ENCODE assay signal across 27 cellular contexts in genomic region chr15:35117508-35118280, GRCh38. TPM values are rescaled to one million over a fixed set of nuclear protein-coding genes. Genes with fewer than 3 reads are reported as not detected.
DNase-seq lines count a peak whose midpoint lies in the region; ATAC-seq, FAIRE-seq and TF ChIP-seq lines count a peak whose summit lies in the region.
"Had no signal": no experiment of that assay in that cellular context is flagged by ENCODE, and none has a peak within 500 bp of the region (broad histone marks: within the 10 kb centered on the region; RNA-seq: fewer than 3 reads in every experiment).

No MANE protein-coding gene starts in this region.

- in situ Hi-C loops in HepG2 (cut with HindIII; ENCODE audit: extremely low pct_ligation_motif_present, low pct_unique_long_range_greater_than_20kb): no loop called here

- no peak for ATAC-seq in HepG2
- no peak for ATAC-seq in right lobe of liver
- no peak for ATAC-seq in HG02588 (IDR thresholded peaks at IDR 0.05; ENCODE audit: unreplicated experiment)
- ATAC-seq in psoas muscle: no peak
- no peak for ATAC-seq in HG03196 (IDR thresholded peaks at IDR 0.05; ENCODE audit: unreplicated experiment)
- ATAC-seq: GM12878 had no signal

- H3K4me3 ChIP-seq in HepG2 (replicated peaks in 1 of 3; ENCODE audit: insufficient read depth in 1 of 3, low read depth in 2 of 3, low read length in 3 of 3) (no peak overlapping the region), right lobe of liver (no peak overlapping the region), fibroblast of lung (replicated peaks in 1 of 4; ENCODE audit: control extremely low read depth in 1 of 4, insufficient read depth in 1 of 4, low read depth in 3 of 4, low read length in 4 of 4) (no peak overlapping the region), psoas muscle (no peak overlapping the region), smooth muscle cell (no peak overlapping the region)
- H3K4me3 ChIP-seq: BLaER1, GM12878, PC-9 had no signal

- H4K20me1 ChIP-seq in HepG2 (ENCODE audit: insufficient read depth, low read length): no peaks in the 10 kb centered on the region
- no peaks in the 10 kb centered on the region for H4K20me1 ChIP-seq in fibroblast of lung (ENCODE audit: control insufficient read depth, extremely low read depth, insufficient read depth, low read length)
- no peaks in the 10 kb centered on the region for H4K20me1 ChIP-seq in smooth muscle cell (ENCODE audit: low read depth)
- H4K20me1 ChIP-seq: BLaER1 had no signal

- H3K27ac ChIP-seq in HepG2 (ENCODE audit: extremely low read length, insufficient read depth, low read length) (no peak overlapping the region), right lobe of liver (peak overlapping the region in 1 of 3 donors; percentile 68), fibroblast of lung (ENCODE audit: insufficient read depth, low read length) (no peak overlapping the region), psoas muscle (no peak overlapping the region), smooth muscle cell (ENCODE audit: low read depth) (no peak overlapping the region)
- H3K27ac ChIP-seq: BLaER1, HL-60, PC-9, RWPE1 had no signal

- CTCF ChIA-PET in HepG2 (lab: Yijun Ruan, JAX; ENCODE audit: low intra/inter-chr PET ratio, low total read pairs): no interaction called here

- TF ChIP-seq EP300 in HepG2 (IDR thresholded peaks at IDR 0.05; ENCODE audit: low read depth in 2 of 2, low read length in 2 of 2) (no peak), HepG2 (CRISPR knock-in tag; IDR thresholded peaks at IDR 0.05; ENCODE audit: borderline replicate concordance) (no peak)

- no peak for TF ChIP-seq RAD21 in HepG2 (CRISPR knock-in tag; IDR thresholded peaks at IDR 0.05)

- WGBS in HepG2 (ENCODE audit: low lambda C conversion rate): 85% methylated on average over 2 of the region's 2 CpGs
- 95% methylated on average over 2 of the region's 2 CpGs for WGBS in right lobe of liver (ENCODE audit: insufficient coverage, low coverage, low lambda C conversion rate, missing lambda C conversion rate)
- 77 to 83% (median 79%) methylated on average over 2 of the region's 2 CpGs for WGBS in psoas muscle, 3 donors
- WGBS in smooth muscle cell (ENCODE audit: low lambda C conversion rate): 98% methylated on average over 2 of the region's 2 CpGs

- H3K79me2 ChIP-seq in HepG2 (ENCODE audit: insufficient read depth, low read length) (no peaks in the 10 kb centered on the region), fibroblast of lung (ENCODE audit: control insufficient read depth, insufficient read depth, low read length) (no peaks in the 10 kb centered on the region), smooth muscle cell (ENCODE audit: low read depth) (no peaks in the 10 kb centered on the region)

- H3K36me3 ChIP-seq in HepG2 (replicated peaks in 1 of 2; ENCODE audit: control insufficient read depth in 1 of 2, insufficient read depth in 2 of 2, low read length in 2 of 2) (no peaks in the 10 kb centered on the region), right lobe of liver (no peaks in the 10 kb centered on the region), fibroblast of lung (ENCODE audit: control insufficient read depth, insufficient read depth, low read length) (no peaks in the 10 kb centered on the region), psoas muscle (ENCODE audit: insufficient read depth in 1 of 2, low read depth in 1 of 2) (no peaks in the 10 kb centered on the region), smooth muscle cell (ENCODE audit: low read depth) (no peaks in the 10 kb centered on the region)
- H3K36me3 ChIP-seq: BLaER1 had no signal

- TF ChIP-seq POLR2A in HepG2 (IDR thresholded peaks at IDR 0.05; ENCODE audit: insufficient read depth in 1 of 2, low read depth in 2 of 2, low read length in 2 of 2): no peak
- TF ChIP-seq POLR2A in right lobe of liver (IDR thresholded peaks at IDR 0.05): no peak

- H3K4me1 ChIP-seq in HepG2 (ENCODE audit: insufficient read depth, low read length): peaks cover 19% of the 10 kb centered on the region
- peaks cover 0 to 44% (median 21%) of the 10 kb centered on the region in 4 donors for H3K4me1 ChIP-seq in right lobe of liver
- no peaks in the 10 kb centered on the region for H3K4me1 ChIP-seq in fibroblast of lung (ENCODE audit: control insufficient read depth, extremely low read depth, insufficient read depth, low read length)
- H3K4me1 ChIP-seq in psoas muscle: no peaks in the 10 kb centered on the region
- H3K4me1 ChIP-seq in smooth muscle cell (ENCODE audit: low read depth): no peaks in the 10 kb centered on the region
- H3K4me1 ChIP-seq: BLaER1 had no signal

- no peaks in the 10 kb centered on the region for H3K9me3 ChIP-seq in HepG2 (ENCODE audit: low read length)
- no peaks in the 10 kb centered on the region for H3K9me3 ChIP-seq in right lobe of liver
- H3K9me3 ChIP-seq in fibroblast of lung (ENCODE audit: control insufficient read depth, insufficient read depth, low read depth, low read length): no peaks in the 10 kb centered on the region
- no peaks in the 10 kb centered on the region for H3K9me3 ChIP-seq in psoas muscle
- H3K9me3 ChIP-seq in smooth muscle cell (replicated peaks; ENCODE audit: low read depth): no peaks in the 10 kb centered on the region
- H3K9me3 ChIP-seq: BLaER1 had no signal

- no peaks in the 10 kb centered on the region for H3F3A ChIP-seq in smooth muscle cell (ENCODE audit: low read depth)

- intact Hi-C loops in HepG2 (cut with micrococcal nuclease; ENCODE audit: unreplicated experiment) (no loop called here), right lobe of liver (cut with DNase I) (no loop called here), psoas muscle (cut with DNase I) (no loop called here)

- H2AFZ ChIP-seq in HepG2 (ENCODE audit: low read length): no peak overlapping the region
- no peak overlapping the region for H2AFZ ChIP-seq in fibroblast of lung (ENCODE audit: low read length)
- H2AFZ ChIP-seq in smooth muscle cell (ENCODE audit: low read depth): no peak overlapping the region
- H2AFZ ChIP-seq: PC-9 had no signal

- H3K9ac ChIP-seq in HepG2 (ENCODE audit: insufficient read depth, low read depth, low read length): no peak overlapping the region
- no peak overlapping the region for H3K9ac ChIP-seq in fibroblast of lung (ENCODE audit: insufficient read depth, low read length)
- no peak overlapping the region for H3K9ac ChIP-seq in smooth muscle cell (ENCODE audit: low read depth)
- H3K9ac ChIP-seq: BLaER1 had no signal

- no peak for TF ChIP-seq CTCF in HepG2 (CRISPR knock-in tag; IDR thresholded peaks at IDR 0.05)
- TF ChIP-seq CTCF in right lobe of liver (IDR thresholded peaks at IDR 0.05): no peak
- no peak for TF ChIP-seq CTCF in fibroblast of lung (conservative IDR thresholded peaks at IDR 0.05 in 1 of 2, IDR thresholded peaks at IDR 0.05 in 1 of 2; ENCODE audit: low read depth in 1 of 2, low read length in 2 of 2)
- no peak for TF ChIP-seq CTCF in psoas muscle (IDR thresholded peaks at IDR 0.05)
- no peak for TF ChIP-seq CTCF in smooth muscle cell (IDR thresholded peaks at IDR 0.05; ENCODE audit: borderline replicate concordance, insufficient read depth, poor library complexity, severe bottlenecking)

- H3K4me2 ChIP-seq in HepG2 (ENCODE audit: low read depth, low read length): no peak overlapping the region
- no peak overlapping the region for H3K4me2 ChIP-seq in fibroblast of lung (ENCODE audit: extremely low read depth, insufficient read depth, low read length)
- H3K4me2 ChIP-seq in smooth muscle cell: no peak overlapping the region
- H3K4me2 ChIP-seq: BLaER1, PC-9 had no signal

- BruUV-seq in HepG2 (replicated peaks; lab: Mats Ljungman, UMichigan): no TSS peak

- no peak for FAIRE-seq in HepG2 (lab: Jason Lieb, UNC)
- FAIRE-seq in TTC549 (lab: Jason Lieb, UNC): peak; percentile 3
- FAIRE-seq: GM12878, GM19239 had no signal

- H3K27me3 ChIP-seq in HepG2 (ENCODE audit: control insufficient read depth in 1 of 2, insufficient read depth in 2 of 2, low read length in 2 of 2) (no peaks in the 10 kb centered on the region), right lobe of liver (no peaks in the 10 kb centered on the region), fibroblast of lung (ENCODE audit: control insufficient read depth, insufficient read depth, low read length) (no peaks in the 10 kb centered on the region), psoas muscle (ENCODE audit: insufficient read depth in 3 of 3, low read length in 2 of 3) (no peaks in the 10 kb centered on the region), smooth muscle cell (ENCODE audit: low read depth) (no peaks in the 10 kb centered on the region)
- H3K27me3 ChIP-seq: BLaER1 had no signal

- DNase-seq in HepG2 (ENCODE audit: low spot score): no peak
- DNase-seq in right lobe of liver: no peak
- DNase-seq in fibroblast of lung (ENCODE audit: low read depth in 2 of 2): peak; percentile 6 to 51
- DNase-seq in psoas muscle: no peak
- no peak for DNase-seq in smooth muscle cell (lab: John Stamatoyannopoulos, UW; ENCODE audit: unreplicated experiment)
- DNase-seq: 8988T; CD4-positive, alpha-beta memory T cell; DMS153; GF-D8; KBM-7; NCI-H1105 treated with DMSO at 0.1 percent for 48 hours; NCI-H1694; NCI-H82; PC-9; SIG-M5 had no signal

- POLR2A ChIA-PET in HepG2 (lab: Yijun Ruan, JAX): no interaction called here

RNA-seq across cellular contexts. Expression of gene NANOGP8, which starts 32.6 kb away (rescaled TPM):
- 0.25 and 0.27 TPM in 2 replicates for total RNA-seq in HepG2 (2016; rRNA removed; fragmentation: Illumina TruSeq; extraction: Trizol)
- not detected in 2 replicates for total RNA-seq in HepG2 (2016; cell fraction: cytosol; rRNA removed; fragmentation: Illumina TruSeq; extraction: Trizol; ENCODE audit: low read depth)
- 0.27 TPM in 1 of 2 replicates, not detected in the other for total RNA-seq in HepG2 (2016; cell fraction: insoluble cytoplasmic fraction; rRNA removed; fragmentation: Illumina TruSeq; extraction: Trizol)
- total RNA-seq in HepG2 (2016; cell fraction: membrane; rRNA removed; fragmentation: Illumina TruSeq; extraction: Trizol): not detected in 2 replicates
- total RNA-seq in HepG2 (2016; cell fraction: nucleus; rRNA removed; fragmentation: Illumina TruSeq; extraction: Trizol): not detected in 2 replicates
- polyA plus RNA-seq in HepG2 (2011; rRNA removed): 0.09 TPM in 1 of 2 replicates, not detected in the other
- 0.12 TPM in 1 of 2 replicates, not detected in the other for polyA plus RNA-seq in HepG2 (2011; cell fraction: cytosol; rRNA removed)
- polyA plus RNA-seq in HepG2 (2011; cell fraction: nucleus; rRNA removed): 0.73 and 0.90 TPM in 2 replicates
- polyA plus RNA-seq in HepG2 (2012): 0.28 TPM in 1 of 2 replicates, not detected in the other
- 0.17 TPM in 1 of 2 replicates, not detected in the other for polyA plus RNA-seq in HepG2 (2016; cell fraction: cytosol; fragmentation: Illumina TruSeq; extraction: Trizol; ENCODE audit: low read depth)
- not detected in 2 replicates for polyA plus RNA-seq in HepG2 (2016; cell fraction: insoluble cytoplasmic fraction; fragmentation: Illumina TruSeq; extraction: Trizol; ENCODE audit: low read depth)
- not detected in 2 replicates for polyA plus RNA-seq in HepG2 (2016; cell fraction: membrane; fragmentation: Illumina TruSeq; extraction: Trizol; ENCODE audit: low read depth)
- not detected in 2 replicates for polyA plus RNA-seq in HepG2 (2016; cell fraction: nucleus; fragmentation: Illumina TruSeq; extraction: Trizol; ENCODE audit: insufficient read depth, low read depth)
- 0.49 and 0.92 TPM in 2 replicates for polyA minus RNA-seq in HepG2 (2011; rRNA and poly(A)+ RNA removed; ENCODE audit: low replicate concordance)
- 0.79 TPM in 1 of 2 replicates, not detected in the other for polyA minus RNA-seq in HepG2 (2011; cell fraction: cytosol; rRNA and poly(A)+ RNA removed)
- 2.3 and 3.2 TPM in 2 replicates for polyA minus RNA-seq in HepG2 (2011; cell fraction: nucleus; rRNA and poly(A)+ RNA removed)
- total RNA-seq in right lobe of liver: under 1 TPM in 2 of 6 experiments, not detected in 4; 0.31 to 0.62 TPM
- not detected in 2 replicates for total RNA-seq in fibroblast of lung
- polyA plus RNA-seq in fibroblast of lung: not detected in 2 replicates
- not detected in 2 replicates for polyA plus RNA-seq in fibroblast of lung (2012)
- not detected in 2 replicates for polyA minus RNA-seq in fibroblast of lung (ENCODE audit: low replicate concordance)
- total RNA-seq in psoas muscle: under 1 TPM in 1 of 4 donors, not detected in 3; 0.27 TPM
- polyA plus RNA-seq in psoas muscle: under 1 TPM in 1 of 3 donors, not detected in 2; 0.07 TPM
- total RNA-seq in smooth muscle cell: not detected in 2 replicates
- polyA plus RNA-seq in smooth muscle cell: not detected in 2 replicates
- total RNA-seq: CD4-positive, alpha-beta memory T cell; Daoy; GM12878; H4; HT1080; NCI-H460; PC-9 had no signal
- polyA plus RNA-seq: CD4-positive, alpha-beta memory T cell; GM12878 had no signal

Comparison
In these comparisons a context has a peak if more than half of its experiments do, and no peak if none do; other contexts are left out.
1. DNase-seq: peak in fibroblast of lung (2 of 2); none in HepG2 (single experiment), right lobe of liver (0 of 3), psoas muscle (0 of 2) and smooth muscle cell (single experiment).